ENCODE assay signal across 14 cellular contexts in genomic region chr5:171392585-171393159, GRCh38. TPM values are rescaled to one million over a fixed set of nuclear protein-coding genes. Genes with fewer than 3 reads are reported as not detected.
A peak's percentile ranks its signal among the peaks of the same experiment; 100 is the strongest.
DNase-seq lines count a peak whose midpoint lies in the region; ATAC-seq and TF ChIP-seq lines count a peak whose summit lies in the region.
"Had no signal": no experiment of that assay in that cellular context is flagged by ENCODE, and none has a peak within 500 bp of the region (broad histone marks: within the 10 kb centered on the region; RNA-seq: fewer than 3 reads in every experiment).

No MANE protein-coding gene starts in this region.

- H2AFZ ChIP-seq in Loucy (ENCODE audit: low read length): no peak overlapping the region
- H2AFZ ChIP-seq in neural progenitor cell (replicated peaks): no peak overlapping the region

- H3K27me3 ChIP-seq in Loucy (ENCODE audit: insufficient read depth, low read length, poor library complexity, severe bottlenecking) (no peaks in the 10 kb centered on the region), neural progenitor cell (no peaks in the 10 kb centered on the region)
- H3K27me3 ChIP-seq: pancreas, suprapubic skin had no signal

- H3K4me1 ChIP-seq in Loucy (ENCODE audit: insufficient read depth, low read length, poor library complexity, severe bottlenecking) (peaks cover 21% of the 10 kb centered on the region), neural progenitor cell (peaks cover 22% of the 10 kb centered on the region)

- peaks cover 64% of the 10 kb centered on the region for H3K4me1 Mint-ChIP-seq in activated CD8-positive, alpha-beta memory T cell treated with anti-CD3 and anti-CD28 coated beads, Interleukin-2, amount 10 ng/mL, durations not matched to agents 7 days and 5 days
- H3K4me1 Mint-ChIP-seq in activated naive CD8-positive, alpha-beta T cell treated with anti-CD3 and anti-CD28 coated beads, Interleukin-2, amount 50 U/mL, for 24 hours: peaks cover 77% of the 10 kb centered on the region
- H3K4me1 Mint-ChIP-seq in neural progenitor cell: peaks cover 29% of the 10 kb centered on the region

- H3K79me2 ChIP-seq in Loucy (ENCODE audit: insufficient read depth, low read length) (peaks cover 100% of the 10 kb centered on the region), neural progenitor cell (ENCODE audit: low read depth) (peaks cover 100% of the 10 kb centered on the region)

- no peaks in the 10 kb centered on the region for H3K9me2 ChIP-seq in Loucy (replicated peaks; ENCODE audit: low read depth, low read length)

- H3K27ac ChIP-seq in neural progenitor cell: no peak overlapping the region
- H3K27ac ChIP-seq: pancreas, suprapubic skin had no signal

- peak overlapping the region; percentile 21 for H3K4me3 Mint-ChIP-seq in activated CD8-positive, alpha-beta memory T cell treated with anti-CD3 and anti-CD28 coated beads, Interleukin-2, amount 10 ng/mL, durations not matched to agents 7 days and 5 days
- peak overlapping the region; percentile 98 for H3K4me3 Mint-ChIP-seq in activated naive CD8-positive, alpha-beta T cell treated with anti-CD3 and anti-CD28 coated beads, Interleukin-2, amount 50 U/mL, for 24 hours
- no peak overlapping the region for H3K4me3 Mint-ChIP-seq in neural progenitor cell

- DNase-seq in activated CD8-positive, alpha-beta memory T cell treated with anti-CD3 and anti-CD28 coated beads, Interleukin-2, amount 10 ng/mL, durations not matched to agents 7 days and 5 days: no peak
- no peak for DNase-seq in activated CD8-positive, alpha-beta memory T cell treated with anti-CD3 and anti-CD28 coated beads, Interleukin-2, amount 50 U/mL, for 4 hours
- no peak for DNase-seq in activated naive CD8-positive, alpha-beta T cell treated with anti-CD3 and anti-CD28 coated beads, Interleukin-2, amount 50 U/mL, for 24 hours
- no peak for DNase-seq in neural progenitor cell (ENCODE audit: low spot score)
- no peak for DNase-seq in activated CD4-positive, CD25-positive, alpha-beta regulatory T cell treated with anti-CD3 and anti-CD28 coated beads, Interleukin-2, amount 50 U/mL, for 72 hours
- DNase-seq: ACHN, NCI-H2081 treated with DMSO at 0.1 percent for 48 hours, pancreas, T1000 had no signal

- peak overlapping the region; percentile 68 for H3K27ac Mint-ChIP-seq in activated CD8-positive, alpha-beta memory T cell treated with anti-CD3 and anti-CD28 coated beads, Interleukin-2, amount 10 ng/mL, durations not matched to agents 7 days and 5 days
- H3K27ac Mint-ChIP-seq in activated naive CD8-positive, alpha-beta T cell treated with anti-CD3 and anti-CD28 coated beads, Interleukin-2, amount 50 U/mL, for 24 hours: peak overlapping the region; percentile 100
- no peak overlapping the region for H3K27ac Mint-ChIP-seq in neural progenitor cell

- H3K9me3 ChIP-seq in Loucy (ENCODE audit: insufficient read depth, low read depth, low read length) (no peaks in the 10 kb centered on the region), neural progenitor cell (ENCODE audit: low read depth) (no peaks in the 10 kb centered on the region)
- H3K9me3 ChIP-seq: pancreas, suprapubic skin had no signal

- no peaks in the 10 kb centered on the region for H3K9me3 Mint-ChIP-seq in activated CD8-positive, alpha-beta memory T cell treated with anti-CD3 and anti-CD28 coated beads, Interleukin-2, amount 10 ng/mL, durations not matched to agents 7 days and 5 days (ENCODE audit: low read depth)
- H3K9me3 Mint-ChIP-seq in activated naive CD8-positive, alpha-beta T cell treated with anti-CD3 and anti-CD28 coated beads, Interleukin-2, amount 50 U/mL, for 24 hours: no peaks in the 10 kb centered on the region
- H3K9me3 Mint-ChIP-seq in neural progenitor cell: no peaks in the 10 kb centered on the region

- H4K20me1 ChIP-seq in Loucy (ENCODE audit: insufficient read depth, low read length, poor library complexity, severe bottlenecking) (peaks cover 98% of the 10 kb centered on the region), neural progenitor cell (ENCODE audit: low read depth) (peaks cover 99% of the 10 kb centered on the region)

- no peaks in the 10 kb centered on the region for H3K27me3 Mint-ChIP-seq in activated CD8-positive, alpha-beta memory T cell treated with anti-CD3 and anti-CD28 coated beads, Interleukin-2, amount 10 ng/mL, durations not matched to agents 7 days and 5 days
- H3K27me3 Mint-ChIP-seq in activated naive CD8-positive, alpha-beta T cell treated with anti-CD3 and anti-CD28 coated beads, Interleukin-2, amount 50 U/mL, for 24 hours: peaks cover 8% of the 10 kb centered on the region
- peaks cover 8% of the 10 kb centered on the region for H3K27me3 Mint-ChIP-seq in neural progenitor cell (ENCODE audit: insufficient read depth, low read depth)

- peak overlapping the region; percentile 88 for H3K4me2 ChIP-seq in Loucy (ENCODE audit: low read depth, low read length, poor library complexity, severe bottlenecking)
- peak overlapping the region; percentile 95 for H3K4me2 ChIP-seq in neural progenitor cell

- H3K36me3 ChIP-seq in Loucy (ENCODE audit: insufficient read depth, low read length): peaks cover 72% of the 10 kb centered on the region
- peaks cover 37% of the 10 kb centered on the region for H3K36me3 ChIP-seq in neural progenitor cell

- H3K36me3 Mint-ChIP-seq in activated CD8-positive, alpha-beta memory T cell treated with anti-CD3 and anti-CD28 coated beads, Interleukin-2, amount 10 ng/mL, durations not matched to agents 7 days and 5 days: peaks cover 82% of the 10 kb centered on the region
- H3K36me3 Mint-ChIP-seq in activated naive CD8-positive, alpha-beta T cell treated with anti-CD3 and anti-CD28 coated beads, Interleukin-2, amount 50 U/mL, for 24 hours (ENCODE audit: low read depth): peaks cover 97% of the 10 kb centered on the region
- H3K36me3 Mint-ChIP-seq in neural progenitor cell: peaks cover 55% of the 10 kb centered on the region

- H3K4me3 ChIP-seq in Loucy (ENCODE audit: low read length, poor library complexity, severe bottlenecking) (peak overlapping the region; percentile 96), neural progenitor cell (no peak overlapping the region)
- H3K4me3 ChIP-seq: pancreas, suprapubic skin had no signal

- no peak for ATAC-seq in activated CD8-positive, alpha-beta memory T cell treated with anti-CD3 and anti-CD28 coated beads, Interleukin-2, amount 10 ng/mL, durations not matched to agents 7 days and 5 days
- ATAC-seq in activated naive CD8-positive, alpha-beta T cell treated with anti-CD3 and anti-CD28 coated beads, Interleukin-2, amount 50 U/mL, for 24 hours: no peak
- ATAC-seq in GM18873 (IDR thresholded peaks at IDR 0.05; ENCODE audit: low FRiP score, unreplicated experiment): no peak
- no peak for ATAC-seq in HG02623 (IDR thresholded peaks at IDR 0.05; ENCODE audit: unreplicated experiment)
- ATAC-seq: HCT116, pancreas had no signal

- no peaks in the 10 kb centered on the region for H3F3A ChIP-seq in Loucy (ENCODE audit: low read depth)
- H3F3A ChIP-seq in neural progenitor cell (ENCODE audit: low read depth): peaks cover 31% of the 10 kb centered on the region

- no peak overlapping the region for H3K9ac ChIP-seq in Loucy (ENCODE audit: low read depth, low read length, poor library complexity, severe bottlenecking)
- H3K9ac ChIP-seq in neural progenitor cell: no peak overlapping the region

- CTCF ChIA-PET in activated CD8-positive, alpha-beta memory T cell treated with anti-CD3 and anti-CD28 coated beads, Interleukin-2, amount 10 ng/mL, durations not matched to agents 7 days and 5 days (lab: Charles Lee): interaction anchor here (1.1 to 3.1 kb wide), 4 partner anchors 13 to 27 kb away, joined by 3 to 6 read pairs (median 3); partner anchors contain the start of gene FGF18

- TF ChIP-seq CTCF in Loucy (conservative IDR thresholded peaks at IDR 0.05; ENCODE audit: low read length): no peak
- peak; percentile 15 for TF ChIP-seq CTCF in neural progenitor cell (IDR thresholded peaks at IDR 0.05)

RNA-seq across cellular contexts. Expression of gene NPM1, which starts 5.0 kb away (rescaled TPM):
- 1,000 to 10,000 TPM; 1,230 to 1,897 TPM for total RNA-seq in activated CD8-positive, alpha-beta memory T cell treated with anti-CD3 and anti-CD28 coated beads, Interleukin-2, amount 10 ng/mL, durations not matched to agents 7 days and 5 days
- total RNA-seq in neural progenitor cell (ENCODE audit: low replicate concordance): 2,155 and 3,685 TPM in 2 replicates

RNA-seq across cellular contexts. Expression of gene FGF18, which starts 26.8 kb away (rescaled TPM):
- not detected for total RNA-seq in activated CD8-positive, alpha-beta memory T cell treated with anti-CD3 and anti-CD28 coated beads, Interleukin-2, amount 10 ng/mL, durations not matched to agents 7 days and 5 days
- 0.06 and 0.22 TPM in 2 replicates for total RNA-seq in neural progenitor cell (ENCODE audit: low replicate concordance)
